7 cellular contexts compared by ENCODE assay signal in genomic region chr7:32078824-32079223, GRCh38. TPM values are rescaled to one million over a fixed set of nuclear protein-coding genes. Genes with fewer than 3 reads are reported as not detected.
"Had no signal": no experiment of that assay in that cellular context is flagged by ENCODE, and none has a peak within 500 bp of the region (broad histone marks: within the 10 kb centered on the region; RNA-seq: fewer than 3 reads in every experiment).

No MANE protein-coding gene starts in this region.

- H3K27me3 Mint-ChIP-seq: IgD-negative memory B cell had no signal

- H3K36me3 Mint-ChIP-seq: IgD-negative memory B cell had no signal

- H2AFZ ChIP-seq: GM23338 had no signal

- H3K4me3 Mint-ChIP-seq: GM23338, H9, IgD-negative memory B cell had no signal

- H3K4me1 Mint-ChIP-seq: H9, IgD-negative memory B cell had no signal

- H3K27ac ChIP-seq: HL-60 had no signal

- H3K4me2 ChIP-seq: GM23338 had no signal

- H3K4me3 ChIP-seq: GM23338 had no signal

- DNase-seq: H9, HCEC 1CT, KBM-7 had no signal

- ATAC-seq: GM23338, HepG2 had no signal

- H3K27ac Mint-ChIP-seq: GM23338, H9, IgD-negative memory B cell had no signal

RNA-seq across cellular contexts. Expression of gene PDE1C, which starts 8.6 kb away (rescaled TPM):
- total RNA-seq: HepG2 had no signal
- polyA plus RNA-seq: GM23338, HepG2, IgD-negative memory B cell had no signal
